1 cellular context compared by ENCODE assay signal in genomic region chr6:117493470-117493869, GRCh38.
A peak's percentile ranks its signal among the peaks of the same experiment; 100 is the strongest.
TF ChIP-seq lines count a peak whose summit lies in the region.

No MANE protein-coding gene starts in this region.

TF ChIP-seq in IMR-90, 13 proteins besides CTCF, POLR2A, EP300 and RAD21:
- no peak for TF ChIP-seq RCOR1 (IDR thresholded peaks at IDR 0.05; ENCODE audit: insufficient replicate concordance, low read length)
- peak; percentile 29 for TF ChIP-seq CEBPB (IDR thresholded peaks at IDR 0.05; ENCODE audit: low read depth, low read length)
- no peak for TF ChIP-seq MAFK (IDR thresholded peaks at IDR 0.05; ENCODE audit: low read depth, low read length)
- TF ChIP-seq RFX5 (IDR thresholded peaks at IDR 0.05; ENCODE audit: low read depth, low read length), result no peak
